Comparison of ENCODE assay signal across 27 cellular contexts in the genomic region with DNA sequence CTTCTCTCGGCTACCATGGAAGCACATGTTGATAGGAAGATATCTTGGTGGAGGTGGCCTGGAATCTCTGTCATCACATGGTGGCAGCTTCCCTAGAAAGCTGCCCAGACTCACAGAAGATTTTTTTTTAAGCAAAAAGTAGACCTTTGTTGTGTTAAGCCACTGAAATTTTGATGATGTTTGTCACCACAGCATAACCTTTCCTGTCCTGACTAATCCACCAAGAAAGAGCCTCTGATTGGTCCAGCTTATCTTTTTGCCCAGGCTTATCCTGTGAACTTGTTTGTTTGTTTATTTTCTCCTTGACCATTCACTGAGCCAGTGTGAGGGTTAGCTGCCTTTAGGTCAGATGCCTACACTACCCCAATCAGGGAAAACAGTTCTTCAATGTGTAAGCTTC.
"Had no signal": no experiment of that assay in that cellular context is flagged by ENCODE, and none has a peak within 500 bp of the region (broad histone marks: within the 10 kb centered on the region; RNA-seq: fewer than 3 reads in every experiment).

No MANE protein-coding gene starts in this region.

- DNase-seq: stimulated activated CD4-positive, alpha-beta T cell treated with anti-CD3 and anti-CD28 coated beads, Interleukin-2, amount 100 ng/mL, for 48 hours; stimulated activated CD4-positive, alpha-beta T cell treated with anti-CD3 and anti-CD28 coated beads, Interleukin-4, amount 100 ng/mL, for 1 hour; stimulated activated CD4-positive, alpha-beta T cell treated with anti-CD3 and anti-CD28 coated beads, Interleukin-4, amount 100 ng/mL, for 24 hours; stimulated activated CD4-positive, alpha-beta T cell treated with anti-CD3 and anti-CD28 coated beads, Interleukin-4, amount 100 ng/mL, for 4 hours; stimulated activated CD8-positive, alpha-beta memory T cell treated with anti-CD3 and anti-CD28 coated beads, Interleukin-4, amount 100 ng/mL, for 48 hours; stimulated activated naive B cell treated with anti-CD40 and anti-IgM and Interleukin-4, amounts not matched to agents 10 μg/mL and 1 μg/mL and 100 μg/mL, for 72 hours; stimulated activated naive CD4-positive, alpha-beta T cell; stimulated activated naive CD4-positive, alpha-beta T cell treated with Interleukin-2 at 50 U/mL for 16 hours; stimulated activated naive CD8-positive, alpha-beta T cell treated with anti-CD3 and anti-CD28 coated beads, Interleukin-15, amount 100 ng/mL, for 72 hours; stimulated activated naive CD8-positive, alpha-beta T cell treated with anti-CD3 and anti-CD28 coated beads, Interleukin-15, Interleukin-2, amounts not matched to agents 100 U/mL and 50 U/mL, for 24 hours; stomach; substantia nigra; testis; thyroid gland; tibial artery; transverse colon; trophoblast cell; upper lobe of left lung; upper lobe of right lung; uterus had no signal

- H3K9me3 ChIP-seq: suprapubic skin, testis, thoracic aorta, thyroid gland, transverse colon, upper lobe of left lung, upper lobe of right lung, uterus, vagina had no signal

- H3K4me3 ChIP-seq: stomach, suprapubic skin, testis, thoracic aorta, thyroid gland, tibial artery, tibial nerve, transverse colon, upper lobe of left lung, upper lobe of right lung, uterus, vagina had no signal

- H3K36me3 ChIP-seq: stomach, suprapubic skin, thoracic aorta, thyroid gland, tibial artery, tibial nerve, transverse colon, upper lobe of left lung, upper lobe of right lung, uterus, vagina had no signal

- H3K27ac ChIP-seq: stomach, suprapubic skin, testis, thoracic aorta, thyroid gland, tibial artery, tibial nerve, transverse colon, upper lobe of left lung, upper lobe of right lung, uterus, vagina had no signal

- ATAC-seq: stimulated activated effector memory CD8-positive, alpha-beta T cell treated with anti-CD3 and anti-CD28 coated beads, Interleukin-12 subunit alpha, Interleukin-12 subunit beta, amount 100 ng/mL, for 72 hours; stimulated activated memory B cell treated with anti-CD40 and anti-IgM and Interleukin-4, amounts not matched to agents 10 μg/mL and 1 μg/mL and 100 μg/mL, for 72 hours; stimulated activated naive B cell treated with anti-CD40 and anti-IgM and Interleukin-4, amounts not matched to agents 10 μg/mL and 1 μg/mL and 100 μg/mL, for 72 hours; stimulated activated naive CD8-positive, alpha-beta T cell treated with anti-CD3 and anti-CD28 coated beads, Interleukin-15, amount 100 ng/mL, for 72 hours; stimulated activated naive CD8-positive, alpha-beta T cell treated with anti-CD3 and anti-CD28 coated beads, Interleukin-15, Interleukin-2, amounts not matched to agents 100 U/mL and 50 U/mL, for 24 hours; upper lobe of right lung had no signal

- H3K4me1 ChIP-seq: stomach, suprapubic skin, testis, thyroid gland, tibial artery, tibial nerve, transverse colon, upper lobe of left lung, upper lobe of right lung, uterus, vagina had no signal

- H3K27me3 ChIP-seq: testis, thyroid gland, upper lobe of left lung, uterus, vagina had no signal

- FAIRE-seq: urothelium cell line had no signal
